In genomic region chr11:67440229-67441081, GRCh38 we compare ENCODE assay signal across 13 cellular contexts. TPM values are rescaled to one million over a fixed set of nuclear protein-coding genes. Genes with fewer than 3 reads are reported as not detected.
DNase-seq lines count a peak whose midpoint lies in the region; ATAC-seq and TF ChIP-seq lines count a peak whose summit lies in the region.
"Had no signal": no experiment of that assay in that cellular context is flagged by ENCODE, and none has a peak within 500 bp of the region (broad histone marks: within the 10 kb centered on the region; RNA-seq: fewer than 3 reads in every experiment).

No MANE protein-coding gene starts in this region.

- in situ Hi-C loops in transverse colon (cut with MboI; ENCODE audit: low pct_ligation_motif_present in 1 of 4, low pct_unique_long_range_greater_than_20kb in 1 of 4, low sequenced_read_pairs in 3 of 4) = no loop called here

- 75 to 100% methylated on average over 1 to 17 of the region's 17 CpGs for WGBS in transverse colon (ENCODE audit: low coverage in 1 of 2), 2 donors

- H3K9me3 ChIP-seq in left ventricle myocardium inferior (replicated peaks) (no peaks in the 10 kb centered on the region), transverse colon (no peaks in the 10 kb centered on the region)
- H3K9me3 ChIP-seq: ascending aorta, pancreas had no signal

- peaks cover 39% of the 10 kb centered on the region for H3K4me1 Mint-ChIP-seq in activated T-helper 1 cell treated with anti-CD3 and anti-CD28 coated beads, Interleukin-12 subunit alpha, Interleukin-12 subunit beta, Interleukin-2, Interleukin-4 antibody, amounts not matched to agents 30 ng/mL and 10 ng/mL and 1 ng/mL, durations not matched to agents 14 hours and 24 hours and 36 hours (ENCODE audit: low read depth)
- H3K4me1 Mint-ChIP-seq in naive B cell = peaks cover 59 to 85% (median 70%) of the 10 kb centered on the region in 3 donors

- H3K27me3 Mint-ChIP-seq in activated T-helper 1 cell treated with anti-CD3 and anti-CD28 coated beads, Interleukin-12 subunit alpha, Interleukin-12 subunit beta, Interleukin-2, Interleukin-4 antibody, amounts not matched to agents 30 ng/mL and 10 ng/mL and 1 ng/mL, durations not matched to agents 14 hours and 24 hours and 36 hours (ENCODE audit: insufficient read depth) = no peaks in the 10 kb centered on the region
- H3K27me3 Mint-ChIP-seq in naive B cell = no peaks in the 10 kb centered on the region

- no peak for TF ChIP-seq EP300 in transverse colon (IDR thresholded peaks at IDR 0.05; ENCODE audit: low read depth)

- DNase-seq in left ventricle myocardium inferior (no peak), Right ventricle myocardium superior (no peak), naive B cell (no peak), transverse colon (no peak), NCI-H526 treated with DMSO at 0.1 percent for 48 hours (lab: John Stamatoyannopoulos, UW) (no peak), DMS53 (lab: John Stamatoyannopoulos, UW) (no peak)
- no peak for DNase-seq in activated T-helper 1 cell treated with anti-CD3 and anti-CD28 coated beads, Interleukin-12 subunit alpha, Interleukin-12 subunit beta, Interleukin-2, Interleukin-4 antibody, amounts not matched to agents 30 ng/mL and 10 ng/mL and 1 ng/mL, durations not matched to agents 14 hours and 24 hours and 36 hours (ENCODE audit: low spot score)
- DNase-seq: NCI-H146, WERI-Rb-1 had no signal

- TF ChIP-seq CTCF in left ventricle myocardium inferior (IDR thresholded peaks at IDR 0.05; ENCODE audit: borderline replicate concordance) = no peak
- TF ChIP-seq CTCF in transverse colon (IDR thresholded peaks at IDR 0.05) = no peak

- no peaks in the 10 kb centered on the region for H3K27me3 ChIP-seq in left ventricle myocardium inferior (ENCODE audit: low read depth)
- H3K27me3 ChIP-seq in transverse colon = no peaks in the 10 kb centered on the region
- H3K27me3 ChIP-seq: ascending aorta, pancreas had no signal

- H3K27ac ChIP-seq in left ventricle myocardium inferior (replicated peaks) = peak overlapping the region; percentile 57
- H3K27ac ChIP-seq in transverse colon = peak overlapping the region; percentile 72 to 83 (median 74)
- H3K27ac ChIP-seq: pancreas, WERI-Rb-1 had no signal

- no peak overlapping the region for H3K4me3 ChIP-seq in left ventricle myocardium inferior
- no peak overlapping the region for H3K4me3 ChIP-seq in transverse colon
- H3K4me3 ChIP-seq: ascending aorta, pancreas had no signal

- H3K27ac Mint-ChIP-seq in activated T-helper 1 cell treated with anti-CD3 and anti-CD28 coated beads, Interleukin-12 subunit alpha, Interleukin-12 subunit beta, Interleukin-2, Interleukin-4 antibody, amounts not matched to agents 30 ng/mL and 10 ng/mL and 1 ng/mL, durations not matched to agents 14 hours and 24 hours and 36 hours = peak overlapping the region; percentile 97
- H3K27ac Mint-ChIP-seq in naive B cell = peak overlapping the region in 5 of 6 donors; percentile 84 to 94 (median 86)

- H3K9me3 Mint-ChIP-seq in activated T-helper 1 cell treated with anti-CD3 and anti-CD28 coated beads, Interleukin-12 subunit alpha, Interleukin-12 subunit beta, Interleukin-2, Interleukin-4 antibody, amounts not matched to agents 30 ng/mL and 10 ng/mL and 1 ng/mL, durations not matched to agents 14 hours and 24 hours and 36 hours = no peaks in the 10 kb centered on the region
- no peaks in the 10 kb centered on the region for H3K9me3 Mint-ChIP-seq in naive B cell

- H3K36me3 Mint-ChIP-seq in activated T-helper 1 cell treated with anti-CD3 and anti-CD28 coated beads, Interleukin-12 subunit alpha, Interleukin-12 subunit beta, Interleukin-2, Interleukin-4 antibody, amounts not matched to agents 30 ng/mL and 10 ng/mL and 1 ng/mL, durations not matched to agents 14 hours and 24 hours and 36 hours (ENCODE audit: low read depth) = peaks cover 17% of the 10 kb centered on the region
- H3K36me3 Mint-ChIP-seq in naive B cell = peaks cover 0 to 12% of the 10 kb centered on the region in 2 donors

- intact Hi-C loops in left ventricle myocardium inferior (cut with micrococcal nuclease) (no loop called here), Right ventricle myocardium superior (cut with DNase I) (no loop called here), transverse colon (cut with DNase I; ENCODE audit: low total_unique reads) (no loop called here)
- intact Hi-C loops in activated T-helper 1 cell treated with anti-CD3 and anti-CD28 coated beads, Interleukin-12 subunit alpha, Interleukin-12 subunit beta, Interleukin-2, Interleukin-4 antibody, amounts not matched to agents 30 ng/mL and 10 ng/mL and 1 ng/mL, durations not matched to agents 14 hours and 24 hours and 36 hours (cut with micrococcal nuclease) = no loop called here

- peaks cover 73% of the 10 kb centered on the region for H3K4me1 ChIP-seq in left ventricle myocardium inferior
- peaks cover 8 to 57% (median 32%) of the 10 kb centered on the region in 4 donors for H3K4me1 ChIP-seq in transverse colon

- H3K36me3 ChIP-seq in left ventricle myocardium inferior (peaks cover 36% of the 10 kb centered on the region), transverse colon (no peaks in the 10 kb centered on the region)
- H3K36me3 ChIP-seq: pancreas had no signal

- no peak for TF ChIP-seq POLR2A in transverse colon (IDR thresholded peaks at IDR 0.05)

- no peak for ATAC-seq in Right ventricle myocardium superior (ENCODE audit: poor library complexity)
- no peak for ATAC-seq in naive B cell (ENCODE audit: low read depth in 2 of 2)
- ATAC-seq in GM18909 (IDR thresholded peaks at IDR 0.05; ENCODE audit: poor library complexity, unreplicated experiment) = no peak
- ATAC-seq: pancreas had no signal

- peak overlapping the region; percentile 90 for H3K4me3 Mint-ChIP-seq in activated T-helper 1 cell treated with anti-CD3 and anti-CD28 coated beads, Interleukin-12 subunit alpha, Interleukin-12 subunit beta, Interleukin-2, Interleukin-4 antibody, amounts not matched to agents 30 ng/mL and 10 ng/mL and 1 ng/mL, durations not matched to agents 14 hours and 24 hours and 36 hours
- H3K4me3 Mint-ChIP-seq in naive B cell = peak overlapping the region; percentile 51 to 97 (median 80)

RNA-seq across cellular contexts. Expression of gene CORO1B, which starts 2.8 kb away (rescaled TPM):
- 25.5 TPM for total RNA-seq in left ventricle myocardium inferior
- total RNA-seq in Right ventricle myocardium superior = 27.1 TPM
- total RNA-seq in activated T-helper 1 cell treated with anti-CD3 and anti-CD28 coated beads, Interleukin-12 subunit alpha, Interleukin-12 subunit beta, Interleukin-2, Interleukin-4 antibody, amounts not matched to agents 30 ng/mL and 10 ng/mL and 1 ng/mL, durations not matched to agents 14 hours and 24 hours and 36 hours = 222 and 225 TPM in 2 replicates
- polyA plus RNA-seq in naive B cell (ENCODE audit: low read depth in 6 of 6) = 1 to 10 TPM; 6.5 to 9.9 (median 8.7) TPM
- total RNA-seq in transverse colon = 100 to 1,000 TPM in 3 of 4 donors, 10 to 100 TPM in 1; 72.6 to 204 (median 151) TPM

RNA-seq across cellular contexts. Expression of gene PTPRCAP, which starts 3.0 kb away (rescaled TPM):
- 0.60 TPM for total RNA-seq in left ventricle myocardium inferior
- total RNA-seq in Right ventricle myocardium superior = 1.0 TPM
- 108 and 109 TPM in 2 replicates for total RNA-seq in activated T-helper 1 cell treated with anti-CD3 and anti-CD28 coated beads, Interleukin-12 subunit alpha, Interleukin-12 subunit beta, Interleukin-2, Interleukin-4 antibody, amounts not matched to agents 30 ng/mL and 10 ng/mL and 1 ng/mL, durations not matched to agents 14 hours and 24 hours and 36 hours
- 1,000 to 10,000 TPM in 3 of 6 donors, 100 to 1,000 TPM in 3; 953 to 1,146 (median 1,009) TPM for polyA plus RNA-seq in naive B cell (ENCODE audit: low read depth in 6 of 6)
- 10 to 100 TPM; 13.2 to 78.9 (median 53.9) TPM for total RNA-seq in transverse colon

RNA-seq across cellular contexts. Expression of gene GPR152, which starts 12.1 kb away (rescaled TPM):
- not detected for total RNA-seq in left ventricle myocardium inferior
- not detected for total RNA-seq in Right ventricle myocardium superior
- not detected in 2 replicates for total RNA-seq in activated T-helper 1 cell treated with anti-CD3 and anti-CD28 coated beads, Interleukin-12 subunit alpha, Interleukin-12 subunit beta, Interleukin-2, Interleukin-4 antibody, amounts not matched to agents 30 ng/mL and 10 ng/mL and 1 ng/mL, durations not matched to agents 14 hours and 24 hours and 36 hours
- polyA plus RNA-seq in naive B cell (ENCODE audit: low read depth in 6 of 6) = 1 to 10 TPM in 5 of 6 donors, not detected in 1; 1.1 to 2.5 (median 1.7) TPM
- not detected for total RNA-seq in transverse colon
- total RNA-seq: ascending aorta, epithelial cell of proximal tubule, pancreas had no signal
- polyA plus RNA-seq: pancreas had no signal

RNA-seq across cellular contexts. Expression of gene RPS6KB2, which starts 12.2 kb away (rescaled TPM):
- 21.3 TPM for total RNA-seq in left ventricle myocardium inferior
- 24.6 TPM for total RNA-seq in Right ventricle myocardium superior
- 84.1 and 86.2 TPM in 2 replicates for total RNA-seq in activated T-helper 1 cell treated with anti-CD3 and anti-CD28 coated beads, Interleukin-12 subunit alpha, Interleukin-12 subunit beta, Interleukin-2, Interleukin-4 antibody, amounts not matched to agents 30 ng/mL and 10 ng/mL and 1 ng/mL, durations not matched to agents 14 hours and 24 hours and 36 hours
- 10 to 100 TPM; 37.9 to 54.7 (median 50.0) TPM for polyA plus RNA-seq in naive B cell (ENCODE audit: low read depth in 6 of 6)
- 100 to 1,000 TPM in 1 of 4 donors, 10 to 100 TPM in 3; 53.5 to 108 (median 75.9) TPM for total RNA-seq in transverse colon

RNA-seq across cellular contexts. Expression of gene CABP4, which starts 14.7 kb away (rescaled TPM):
- total RNA-seq in left ventricle myocardium inferior = 1.4 TPM
- total RNA-seq in Right ventricle myocardium superior = 0.75 TPM
- 0.86 and 0.96 TPM in 2 replicates for total RNA-seq in activated T-helper 1 cell treated with anti-CD3 and anti-CD28 coated beads, Interleukin-12 subunit alpha, Interleukin-12 subunit beta, Interleukin-2, Interleukin-4 antibody, amounts not matched to agents 30 ng/mL and 10 ng/mL and 1 ng/mL, durations not matched to agents 14 hours and 24 hours and 36 hours
- 1 to 10 TPM in 5 of 6 donors, not detected in 1; 1.5 to 6.8 (median 2.1) TPM for polyA plus RNA-seq in naive B cell (ENCODE audit: low read depth in 6 of 6)
- 1 to 10 TPM in 2 of 4 donors, not detected in 2; 1.2 to 2.2 TPM for total RNA-seq in transverse colon
- total RNA-seq: ascending aorta, epithelial cell of proximal tubule had no signal
